1 cellular context compared by ENCODE assay signal in genomic region chr22:19855504-19856409, GRCh38.
A peak's percentile ranks its signal among the peaks of the same experiment; 100 is the strongest.
TF ChIP-seq lines count a peak whose summit lies in the region.

No MANE protein-coding gene starts in this region.

TF ChIP-seq in HepG2, 621 proteins besides CTCF, POLR2A, EP300 and RAD21 (continued from another document and continues in another):
- peak; percentile 62 for TF ChIP-seq ZNF687 (CRISPR knock-in tag; IDR thresholded peaks at IDR 0.05)
- no peak for TF ChIP-seq ZNF557 (CRISPR knock-in tag; IDR thresholded peaks at IDR 0.05)
- no peak for TF ChIP-seq NFRKB (IDR thresholded peaks at IDR 0.05)
- no peak for TF ChIP-seq ZNF850 (CRISPR knock-in tag; conservative IDR thresholded peaks at IDR 0.05)
- TF ChIP-seq PHF20 (CRISPR knock-in tag; IDR thresholded peaks at IDR 0.05) = peak; percentile 16; the same call in 1 of the 2 replicates
- TF ChIP-seq ZNF251 (CRISPR knock-in tag; IDR thresholded peaks at IDR 0.05) = no peak
- peak; percentile 54; the same call in 1 of the 2 replicates for TF ChIP-seq ZNF142 (CRISPR knock-in tag; IDR thresholded peaks at IDR 0.05)
- TF ChIP-seq JUNB (CRISPR knock-in tag; IDR thresholded peaks at IDR 0.05; ENCODE audit: borderline replicate concordance) = no peak
- no peak for TF ChIP-seq JDP2 (CRISPR knock-in tag; IDR thresholded peaks at IDR 0.05; ENCODE audit: borderline replicate concordance)
- peak; percentile 48; the same call in 1 of the 2 replicates for TF ChIP-seq DPF2 (CRISPR knock-in tag; IDR thresholded peaks at IDR 0.05; ENCODE audit: borderline replicate concordance, low read depth)
- TF ChIP-seq NBN (conservative IDR thresholded peaks at IDR 0.05) = no peak
- peak; percentile 15; the same call in 1 of the 2 replicates for TF ChIP-seq KLF12 (CRISPR knock-in tag; IDR thresholded peaks at IDR 0.05; ENCODE audit: borderline replicate concordance)
- TF ChIP-seq TBX3 (IDR thresholded peaks at IDR 0.05; ENCODE audit: borderline replicate concordance) = no peak
- no peak for TF ChIP-seq ZSCAN25 (CRISPR knock-in tag; IDR thresholded peaks at IDR 0.05)
- no peak for TF ChIP-seq BATF2 (CRISPR knock-in tag; IDR thresholded peaks at IDR 0.05)
- no peak for TF ChIP-seq TRIM24 (CRISPR knock-in tag; IDR thresholded peaks at IDR 0.05)
- TF ChIP-seq PAX8 (CRISPR knock-in tag; IDR thresholded peaks at IDR 0.05; ENCODE audit: borderline replicate concordance) = no peak
- TF ChIP-seq ZUFSP (CRISPR knock-in tag; IDR thresholded peaks at IDR 0.05; ENCODE audit: borderline replicate concordance) = no peak
- no peak for TF ChIP-seq GZF1 (CRISPR knock-in tag; IDR thresholded peaks at IDR 0.05)
- no peak for TF ChIP-seq ZNF776 (CRISPR knock-in tag; IDR thresholded peaks at IDR 0.05)
- TF ChIP-seq TOPORS (CRISPR knock-in tag; IDR thresholded peaks at IDR 0.05) = 0 out of 2 replicates have a peak, but pooled peaks have one; percentile 21
- no peak for TF ChIP-seq MXD4 (CRISPR knock-in tag; IDR thresholded peaks at IDR 0.05)
- TF ChIP-seq ZNF605 (CRISPR knock-in tag; IDR thresholded peaks at IDR 0.05) = no peak
- peak; percentile 43; the same call in 1 of the 2 replicates for TF ChIP-seq ARID2 (CRISPR knock-in tag; IDR thresholded peaks at IDR 0.05; ENCODE audit: borderline replicate concordance)
- TF ChIP-seq ZNF362 (CRISPR knock-in tag; IDR thresholded peaks at IDR 0.05; ENCODE audit: borderline replicate concordance) = peak; percentile 39; the same call in 1 of the 2 replicates
- TF ChIP-seq ZNF549 (CRISPR knock-in tag; IDR thresholded peaks at IDR 0.05) = no peak
- TF ChIP-seq SRSF1 (optimal IDR thresholded peaks at IDR 0.05; ENCODE audit: low read depth, low read length) = peak; percentile 61
- TF ChIP-seq POLR2AphosphoS5 (IDR thresholded peaks at IDR 0.05; ENCODE audit: low read depth, low read length) = peak; percentile 75
- TF ChIP-seq POLR2G (IDR thresholded peaks at IDR 0.05; ENCODE audit: low read depth, low read length) = peak; percentile 73; the same call in 1 of the 2 replicates
- peak; percentile 50; the same call in 1 of the 2 replicates for TF ChIP-seq ZNF143 (CRISPR knock-in tag; IDR thresholded peaks at IDR 0.05)
- TF ChIP-seq SUZ12 (IDR thresholded peaks at IDR 0.05; ENCODE audit: low read depth, low read length) = no peak
- no peak for TF ChIP-seq KDM5A (IDR thresholded peaks at IDR 0.05; ENCODE audit: borderline replicate concordance, low read length)
- no peak for TF ChIP-seq ZNF138 (CRISPR knock-in tag; IDR thresholded peaks at IDR 0.05; ENCODE audit: low read depth)
- peak; percentile 64 for TF ChIP-seq HDAC2 (CRISPR knock-in tag; IDR thresholded peaks at IDR 0.05)
- TF ChIP-seq ELF4 (CRISPR knock-in tag; IDR thresholded peaks at IDR 0.05; ENCODE audit: borderline replicate concordance) = 0 out of 2 replicates have a peak, but pooled peaks have one; percentile 44
- TF ChIP-seq NR1H2 (CRISPR knock-in tag; IDR thresholded peaks at IDR 0.05; ENCODE audit: borderline replicate concordance, low read depth) = no peak
- no peak for TF ChIP-seq ZNF550 (CRISPR knock-in tag; IDR thresholded peaks at IDR 0.05; ENCODE audit: borderline replicate concordance)
- TF ChIP-seq ZNF607 (CRISPR knock-in tag; IDR thresholded peaks at IDR 0.05; ENCODE audit: borderline replicate concordance) = peak; percentile 34; the same call in 1 of the 2 replicates
- 0 out of 2 replicates have a peak, but pooled peaks have one; percentile 5 for TF ChIP-seq ZNF546 (CRISPR knock-in tag; conservative IDR thresholded peaks at IDR 0.05)
- TF ChIP-seq ZNF543 (CRISPR knock-in tag; IDR thresholded peaks at IDR 0.05) = no peak
- TF ChIP-seq THAP9 (CRISPR knock-in tag; IDR thresholded peaks at IDR 0.05; ENCODE audit: borderline replicate concordance) = no peak; the same call in 1 of the 2 replicates
- peak; percentile 66 for TF ChIP-seq FOXP4 (CRISPR knock-in tag; IDR thresholded peaks at IDR 0.05)
- TF ChIP-seq NR2F6 (IDR thresholded peaks at IDR 0.05) = peak; percentile 50; the same call in 1 of the 2 replicates
- peak; percentile 70; the same call in 1 of the 2 replicates for TF ChIP-seq NR2F6 (CRISPR knock-in tag; IDR thresholded peaks at IDR 0.05)
- no peak for TF ChIP-seq ZNF460 (CRISPR knock-in tag; IDR thresholded peaks at IDR 0.05; ENCODE audit: borderline replicate concordance)
- TF ChIP-seq THRA (CRISPR knock-in tag; IDR thresholded peaks at IDR 0.05; ENCODE audit: borderline replicate concordance) = no peak
